ENCODE assay signal across 24 cellular contexts in the genomic region with DNA sequence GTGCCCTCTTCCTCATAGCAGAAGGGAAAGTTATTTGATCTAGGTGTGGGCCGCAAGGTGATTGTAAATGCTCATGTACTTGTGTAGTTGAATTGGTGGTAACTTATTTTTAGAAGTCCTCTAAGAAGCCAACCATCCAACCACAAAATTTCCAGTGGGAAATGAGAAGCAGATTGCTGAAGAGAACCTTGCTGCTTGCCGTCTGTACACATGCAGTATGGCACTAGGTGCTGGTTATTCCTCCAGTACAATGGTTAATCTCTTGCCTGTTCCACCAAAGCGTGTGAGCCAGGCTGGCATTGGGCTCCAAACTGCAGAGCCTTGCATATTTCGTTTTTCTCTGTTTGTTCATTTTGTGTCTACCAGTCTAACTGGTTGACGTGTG.
"Had no signal": no experiment of that assay in that cellular context is flagged by ENCODE, and none has a peak within 500 bp of the region (broad histone marks: within the 10 kb centered on the region; RNA-seq: fewer than 3 reads in every experiment).

No MANE protein-coding gene starts in this region.

- H3K4me3 ChIP-seq: cardiac muscle cell, Peyer's patch had no signal

- H3K27me3 ChIP-seq: cardiac muscle cell, Peyer's patch had no signal

- H3K9me3 ChIP-seq: Peyer's patch had no signal

- ATAC-seq: activated T-helper 17 cell treated with anti-CD3 and anti-CD28 coated beads, Interleukin-2, amount 50 U/mL, for 72 hours; WTC11 had no signal

- H3K27ac ChIP-seq: cardiac muscle cell, RWPE1 had no signal

- H3K36me3 ChIP-seq: cardiac muscle cell, Peyer's patch had no signal

- FAIRE-seq: astrocyte had no signal

- DNase-seq: activated CD4-positive, alpha-beta memory T cell treated with anti-CD3 and anti-CD28 coated beads for 36 hours; activated CD4-positive, alpha-beta T cell treated with anti-CD3 and anti-CD28 coated beads, Interleukin-2, amount 10 ng/mL, durations not matched to agents 7 days and 5 days; activated CD4-positive, CD25-positive, alpha-beta regulatory T cell treated with anti-CD3 and anti-CD28 coated beads, Interleukin-2, amount 50 U/mL, for 72 hours; activated CD8-positive, alpha-beta memory T cell treated with anti-CD3 and anti-CD28 coated beads for 24 hours; activated gamma-delta T cell; activated naive CD4-positive, alpha-beta T cell treated with anti-CD3 and anti-CD28 coated beads for 36 hours; activated T-cell treated with anti-CD3 and anti-CD28 coated beads for 4 hours; activated T-cell treated with anti-CD3 and anti-CD28 coated beads, Interleukin-2, amount 50 U/mL, for 48 hours; amygdala; Kasumi-1; KBM-7; NCI-H1105 treated with DMSO at 0.1 percent for 48 hours; NCI-H1436 treated with DMSO at 0.1 percent for 48 hours; NCI-H187; NCI-H2081; NCI-H446; NCI-H524; Peyer's patch; SHP77 treated with DMSO at 0.1 percent for 48 hours had no signal
